In the genomic region with DNA sequence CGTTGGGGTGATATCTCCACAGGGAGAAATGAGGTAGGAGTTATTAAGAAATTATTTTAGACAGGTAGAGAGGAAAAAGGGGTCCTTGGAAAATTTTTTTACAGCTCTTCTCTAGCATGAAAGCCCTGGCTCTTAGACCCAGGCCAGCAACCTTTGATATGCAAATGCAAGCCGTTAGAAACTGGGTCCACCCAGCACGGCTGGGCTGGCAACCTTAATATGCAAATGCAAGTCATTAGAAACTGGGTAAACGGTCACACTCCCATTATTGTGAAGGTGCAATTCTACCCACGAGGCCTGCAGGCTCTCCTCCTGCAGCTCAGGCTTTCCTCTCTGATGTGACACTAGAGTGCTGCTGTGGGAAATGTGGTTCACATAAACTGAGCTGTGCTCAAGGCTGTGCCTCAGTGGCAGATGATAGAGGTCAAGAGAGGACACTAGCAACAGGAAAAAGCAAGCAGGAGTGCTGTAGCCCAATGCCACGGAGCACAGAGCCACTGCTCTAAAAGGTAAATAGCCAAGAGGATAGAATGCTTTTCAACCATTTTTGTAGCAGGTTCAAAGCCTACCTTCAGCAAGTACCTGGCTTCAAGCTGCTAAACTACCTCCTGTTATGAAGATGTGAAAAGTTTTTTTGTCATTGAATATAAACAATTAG, we compare ENCODE assay signal across 7 cellular contexts. TPM values are rescaled to one million over a fixed set of nuclear protein-coding genes. Genes with fewer than 3 reads are reported as not detected.
DNase-seq lines count a peak whose midpoint lies in the region; ATAC-seq and TF ChIP-seq lines count a peak whose summit lies in the region.
"Not testable (repeated sequence)": the region's sequence is repeated elsewhere in the genome, so short reads cannot be mapped to it uniquely, and the experiment has no call there.

No MANE protein-coding gene starts in this region.

- not testable (repeated sequence) for H3K9me3 ChIP-seq in H9 (ENCODE audit: control insufficient read depth, low read depth, low read length); HUES64 (ENCODE audit: insufficient read depth, low read depth, low read length)

- H3K79me2 ChIP-seq in H9 (ENCODE audit: insufficient read depth, low read length), result not testable (repeated sequence)

- H2BK120ac ChIP-seq in H9 (ENCODE audit: low read depth, low read length, poor library complexity, severe bottlenecking), result not testable (repeated sequence)

- H3K27ac ChIP-seq in H9 (ENCODE audit: insufficient read length, low read depth, low read length), result not testable (repeated sequence)
- H3K27ac ChIP-seq in HUES64 (ENCODE audit: low read depth, low read length), result peak overlapping the region; percentile 76; the same call in 1 of the 2 replicates

- DNase-seq in H9, result peak; percentile 78
- DNase-seq in NCI-H526 treated with DMSO at 0.1 percent for 48 hours (lab: John Stamatoyannopoulos, UW), result peak; percentile 84
- peak; percentile 30 for DNase-seq in SW480 (ENCODE audit: low spot score)
- peak; percentile 45 for DNase-seq in globus pallidus (ENCODE audit: low spot score)
- DNase-seq in midbrain (lab: John Stamatoyannopoulos, UW), result peak; percentile 22

- H3K79me1 ChIP-seq in H9 (ENCODE audit: insufficient read depth, low read depth, low read length, poor library complexity, severe bottlenecking), result not testable (repeated sequence)

- H3K4me1 Mint-ChIP-seq in H9, result peaks cover 38 to 43% of the 10 kb centered on the region in 2 experiments

- H3K9ac ChIP-seq in H9 (ENCODE audit: extremely low read depth, insufficient read length, low read length); HUES64 (ENCODE audit: low read depth, low read length): not testable (repeated sequence)

- not testable (repeated sequence) for H2AFZ ChIP-seq in H9 (ENCODE audit: low read length)

- not testable (repeated sequence) for H3K14ac ChIP-seq in H9 (ENCODE audit: insufficient read depth, low read length)

- not testable (repeated sequence) for H2BK20ac ChIP-seq in H9 (ENCODE audit: low read depth, low read length, poor library complexity, severe bottlenecking)

- ATAC-seq in GM18867 (IDR thresholded peaks at IDR 0.05; ENCODE audit: unreplicated experiment), result peak; percentile 81

- H3K27me3 ChIP-seq in H9 (ENCODE audit: insufficient read depth, low read length); HUES64 (ENCODE audit: insufficient read depth, low read length): not testable (repeated sequence)

- TF ChIP-seq CTCF in H9 (conservative IDR thresholded peaks at IDR 0.05), result not testable (repeated sequence)

- not testable (repeated sequence) for H3K23me2 ChIP-seq in H9 (ENCODE audit: insufficient read length, low read depth, low read length, poor library complexity, severe bottlenecking)

- not testable (repeated sequence) for H3K36me3 ChIP-seq in HUES64 (ENCODE audit: insufficient read depth, low read length)

- not testable (repeated sequence) for H4K8ac ChIP-seq in H9 (replicated peaks; ENCODE audit: insufficient read length, low read depth, low read length)

- H2BK15ac ChIP-seq in H9 (ENCODE audit: low read depth, low read length), result not testable (repeated sequence)

- peak overlapping the region; percentile 11; the same call in 1 of the 2 replicates for H3K4me3 ChIP-seq in HUES64 (ENCODE audit: low read length)

- not testable (repeated sequence) for H3K56ac ChIP-seq in H9 (ENCODE audit: insufficient read length, low read depth, low read length)

- not testable (repeated sequence) for H4K5ac ChIP-seq in H9 (ENCODE audit: insufficient read length, low read depth, low read length)

- H2BK5ac ChIP-seq in H9 (ENCODE audit: insufficient read length, low read length), result not testable (repeated sequence)

- H3K23ac ChIP-seq in H9 (ENCODE audit: insufficient read length, low read depth, low read length), result not testable (repeated sequence)

- H2AK5ac ChIP-seq in H9 (ENCODE audit: insufficient read length, low read length), result not testable (repeated sequence)

- H4K20me1 ChIP-seq in H9 (ENCODE audit: control insufficient read depth, insufficient read depth, insufficient read length), result not testable (repeated sequence)

- H3K4me2 ChIP-seq in H9 (ENCODE audit: insufficient read depth, insufficient read length, low read length), result peak overlapping the region; percentile 38

- not testable (repeated sequence) for H3K4ac ChIP-seq in H9 (ENCODE audit: low read depth, low read length)

- H3K4me1 ChIP-seq in H9 (ENCODE audit: insufficient read depth, low read length), result not testable (repeated sequence)
- peaks cover 24% of the 10 kb centered on the region for H3K4me1 ChIP-seq in HUES64 (ENCODE audit: insufficient read depth, low read length)

- not testable (repeated sequence) for H3K36me3 Mint-ChIP-seq in H9 (ENCODE audit: insufficient read depth in 1 of 3, low read depth in 3 of 3)

- H3K4me3 Mint-ChIP-seq in H9, result peak overlapping the region; percentile 28 to 47; a peak in 2 of 5 replicates

- not testable (repeated sequence) for H3T11ph ChIP-seq in H9 (ENCODE audit: low read length)

- peak overlapping the region in 2 of 3 experiments; percentile 89 to 94; a peak in 3 of 7 replicates for H3K27ac Mint-ChIP-seq in H9

- H3K27me3 Mint-ChIP-seq in H9 (ENCODE audit: low read depth), result not testable (repeated sequence)

- H3K18ac ChIP-seq in H9 (ENCODE audit: insufficient read length, low read depth, low read length), result not testable (repeated sequence)

- H4K91ac ChIP-seq in H9 (ENCODE audit: insufficient read length, low read depth, low read length), result not testable (repeated sequence)

- not testable (repeated sequence) for H2BK12ac ChIP-seq in H9 (ENCODE audit: insufficient read length, low read depth, low read length)

- not testable (repeated sequence) for H3K9me3 Mint-ChIP-seq in H9

- WGBS in H9 (ENCODE audit: extremely low coverage, insufficient read length, low lambda C conversion rate), result no CpG with 5 or more reads among the region's 6 CpGs
- 11% methylated on average over 6 of the region's 6 CpGs for WGBS in HUES64

RNA-seq across cellular contexts. Expression of a gene that starts 32.3 kb away (rescaled TPM):
- 13.0 and 13.2 TPM in 2 replicates for total RNA-seq in H9 (2021)
- 10.0 TPM for polyA plus RNA-seq in HUES64 (2013, experiment 1 of 2)
- polyA plus RNA-seq in HUES64 (2013, experiment 2 of 2), result 14.6 TPM

Comparison
In these comparisons a context has a peak if more than half of its experiments do, and no peak if none do; other contexts are left out.
1. DNase-seq: peak in every context shown above with its lines; median percentile 84 in NCI-H526 treated with DMSO at 0.1 percent for 48 hours; 78 in H9; 45 in globus pallidus; 30 in SW480; 22 in midbrain.